In the genomic region with DNA sequence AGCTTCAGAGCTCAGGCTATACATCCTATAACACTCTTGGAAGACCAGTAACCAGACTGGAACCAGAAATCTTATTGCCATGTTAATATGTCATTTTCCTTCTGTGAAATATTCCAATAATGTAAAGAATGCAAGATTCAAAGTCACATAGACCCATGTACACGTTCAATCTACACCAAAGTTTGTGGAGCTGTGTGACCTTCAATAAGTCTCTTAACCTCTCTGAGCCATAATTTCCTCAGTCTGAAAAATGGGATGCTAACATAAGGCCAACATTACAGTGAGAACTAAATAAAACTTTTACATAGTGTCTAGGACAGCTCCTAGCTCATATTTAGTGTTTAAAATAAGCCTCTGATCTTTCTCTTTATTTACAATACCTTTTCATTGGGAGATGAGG, we compare ENCODE assay signal across 8 cellular contexts.
DNase-seq lines count a peak whose midpoint lies in the region; ATAC-seq and TF ChIP-seq lines count a peak whose summit lies in the region.

No MANE protein-coding gene starts in this region.

- H2AFZ ChIP-seq in mesenchymal stem cell (ENCODE audit: low read depth, low read length) = no peak overlapping the region

- H3K36me3 Mint-ChIP-seq in activated naive CD4-positive, alpha-beta T cell treated with anti-CD3 and anti-CD28 coated beads, Interleukin-2, amount 50 U/mL, for 24 hours = peaks cover 13% of the 10 kb centered on the region
- peaks cover 7% of the 10 kb centered on the region for H3K36me3 Mint-ChIP-seq in activated naive CD8-positive, alpha-beta T cell treated with anti-CD3 and anti-CD28 coated beads, Interleukin-2, amount 10 ng/mL, durations not matched to agents 7 days and 5 days

- H3K27me3 ChIP-seq in mesenchymal stem cell (ENCODE audit: control insufficient read depth in 1 of 2, insufficient read depth in 1 of 2, low read length in 2 of 2) = no peaks in the 10 kb centered on the region
- H3K27me3 ChIP-seq in tibial nerve = no peaks in the 10 kb centered on the region

- no peaks in the 10 kb centered on the region for H3K36me3 ChIP-seq in mesenchymal stem cell (ENCODE audit: control insufficient read depth in 1 of 2, insufficient read depth in 2 of 2, low read depth in 1 of 2, low read length in 2 of 2)
- H3K36me3 ChIP-seq in tibial nerve = no peaks in the 10 kb centered on the region

- no peak overlapping the region for H3K14ac ChIP-seq in mesenchymal stem cell (ENCODE audit: low read length in 2 of 2)

- H2BK12ac ChIP-seq in mesenchymal stem cell (ENCODE audit: low read length in 2 of 2) = peak overlapping the region in 1 of 2 experiments; percentile 94

- H3K9me3 ChIP-seq in mesenchymal stem cell (ENCODE audit: control insufficient read depth, low read length) = no peaks in the 10 kb centered on the region
- no peaks in the 10 kb centered on the region for H3K9me3 ChIP-seq in tibial nerve

- H3K9me3 Mint-ChIP-seq in activated naive CD4-positive, alpha-beta T cell treated with anti-CD3 and anti-CD28 coated beads, Interleukin-2, amount 50 U/mL, for 24 hours = peaks cover 5% of the 10 kb centered on the region
- H3K9me3 Mint-ChIP-seq in activated naive CD8-positive, alpha-beta T cell treated with anti-CD3 and anti-CD28 coated beads, Interleukin-2, amount 10 ng/mL, durations not matched to agents 7 days and 5 days = no peaks in the 10 kb centered on the region

- no peak overlapping the region for H4K91ac ChIP-seq in mesenchymal stem cell (ENCODE audit: low read length)

- TF ChIP-seq EP300 in tibial nerve (IDR thresholded peaks at IDR 0.05) = no peak

- no peak overlapping the region for H2AK5ac ChIP-seq in mesenchymal stem cell (ENCODE audit: low read length, severe bottlenecking)

- H2BK5ac ChIP-seq in mesenchymal stem cell (ENCODE audit: low read depth, low read length, poor library complexity, severe bottlenecking) = no peak overlapping the region

- H4K8ac ChIP-seq in mesenchymal stem cell (ENCODE audit: low read length) = no peak overlapping the region

- peak overlapping the region; percentile 98 for H3K27ac Mint-ChIP-seq in activated naive CD4-positive, alpha-beta T cell treated with anti-CD3 and anti-CD28 coated beads, Interleukin-2, amount 50 U/mL, for 24 hours
- H3K27ac Mint-ChIP-seq in activated naive CD8-positive, alpha-beta T cell treated with anti-CD3 and anti-CD28 coated beads, Interleukin-2, amount 10 ng/mL, durations not matched to agents 7 days and 5 days = no peak overlapping the region

- no peak overlapping the region for H3K18ac ChIP-seq in mesenchymal stem cell (ENCODE audit: low read depth in 1 of 2, low read length in 2 of 2)

- 0% methylated on average over 1 of the region's 1 CpG for WGBS in mesenchymal stem cell
- 47 to 55% methylated on average over 1 of the region's 1 CpG for WGBS in tibial nerve, 2 donors

- peaks cover 54% of the 10 kb centered on the region for H3K4me1 Mint-ChIP-seq in activated naive CD4-positive, alpha-beta T cell treated with anti-CD3 and anti-CD28 coated beads, Interleukin-2, amount 50 U/mL, for 24 hours
- H3K4me1 Mint-ChIP-seq in activated naive CD8-positive, alpha-beta T cell treated with anti-CD3 and anti-CD28 coated beads, Interleukin-2, amount 10 ng/mL, durations not matched to agents 7 days and 5 days = peaks cover 39% of the 10 kb centered on the region

- POLR2A ChIA-PET in activated naive CD8-positive, alpha-beta T cell treated with anti-CD3 and anti-CD28 coated beads, Interleukin-2, amount 10 ng/mL, durations not matched to agents 7 days and 5 days (lab: Charles Lee) = interaction anchor here (2.6 kb wide), 1 partner anchor 71 kb away, joined by 30 read pairs; a partner anchor contains a TSS

- no peaks in the 10 kb centered on the region for H3K79me1 ChIP-seq in mesenchymal stem cell (replicated peaks; ENCODE audit: low read length, poor library complexity, severe bottlenecking)

- TF ChIP-seq CTCF in tibial nerve (IDR thresholded peaks at IDR 0.05) = no peak

- no peak for DNase-seq in activated naive CD4-positive, alpha-beta T cell treated with Interleukin-2 at 50 U/mL for 16 hours
- no peak for DNase-seq in activated naive CD8-positive, alpha-beta T cell treated with anti-CD3 and anti-CD28 coated beads, Interleukin-2, amount 10 ng/mL, durations not matched to agents 7 days and 5 days
- DNase-seq in mesenchymal stem cell (no peak), tibial nerve (ENCODE audit: low spot score in 2 of 2) (no peak), DMS 273 (lab: John Stamatoyannopoulos, UW; ENCODE audit: unreplicated experiment) (no peak), AG08395 (ENCODE audit: low spot score) (no peak)

- no peak overlapping the region for H2BK120ac ChIP-seq in mesenchymal stem cell (ENCODE audit: low read depth, low read length)

- peak overlapping the region; percentile 82 for H3K9ac ChIP-seq in mesenchymal stem cell (ENCODE audit: low read length)

- H3K23ac ChIP-seq in mesenchymal stem cell (ENCODE audit: low read length in 2 of 2) = no peak overlapping the region

- no peak overlapping the region for H3K4me2 ChIP-seq in mesenchymal stem cell (ENCODE audit: low read length, poor library complexity, severe bottlenecking)

- TF ChIP-seq POLR2A in tibial nerve (IDR thresholded peaks at IDR 0.05) = no peak

- no peak overlapping the region for H2BK15ac ChIP-seq in mesenchymal stem cell (ENCODE audit: low read depth, poor library complexity, severe bottlenecking)

- no peak for ATAC-seq in activated naive CD8-positive, alpha-beta T cell treated with anti-CD3 and anti-CD28 coated beads, Interleukin-2, amount 10 ng/mL, durations not matched to agents 7 days and 5 days (ENCODE audit: low read depth)
- ATAC-seq in HG02798 (IDR thresholded peaks at IDR 0.05; ENCODE audit: poor library complexity, unreplicated experiment) = no peak

- H3K4me1 ChIP-seq in mesenchymal stem cell (ENCODE audit: control insufficient read depth, insufficient read depth, low read depth, low read length) (peaks cover 18% of the 10 kb centered on the region), tibial nerve (peaks cover 0 to 37% (median 21%) of the 10 kb centered on the region in 4 donors)

- no peak overlapping the region for H3K4ac ChIP-seq in mesenchymal stem cell (ENCODE audit: low read depth in 1 of 2, low read length in 2 of 2)

- H3K4me3 Mint-ChIP-seq in activated naive CD4-positive, alpha-beta T cell treated with anti-CD3 and anti-CD28 coated beads, Interleukin-2, amount 50 U/mL, for 24 hours = peak overlapping the region; percentile 89
- H3K4me3 Mint-ChIP-seq in activated naive CD8-positive, alpha-beta T cell treated with anti-CD3 and anti-CD28 coated beads, Interleukin-2, amount 10 ng/mL, durations not matched to agents 7 days and 5 days = peak overlapping the region; percentile 70

- H3K27ac ChIP-seq in mesenchymal stem cell (ENCODE audit: low read length, poor library complexity, severe bottlenecking) (peak overlapping the region; percentile 84), tibial nerve (peak overlapping the region; percentile 52 to 85 (median 62))

- peak overlapping the region in 1 of 2 experiments; percentile 22 for H3K4me3 ChIP-seq in mesenchymal stem cell (ENCODE audit: insufficient read depth in 1 of 2, low read depth in 1 of 2, low read length in 2 of 2)
- H3K4me3 ChIP-seq in tibial nerve = no peak overlapping the region

- no peaks in the 10 kb centered on the region for H3K27me3 Mint-ChIP-seq in activated naive CD4-positive, alpha-beta T cell treated with anti-CD3 and anti-CD28 coated beads, Interleukin-2, amount 50 U/mL, for 24 hours
- no peaks in the 10 kb centered on the region for H3K27me3 Mint-ChIP-seq in activated naive CD8-positive, alpha-beta T cell treated with anti-CD3 and anti-CD28 coated beads, Interleukin-2, amount 10 ng/mL, durations not matched to agents 7 days and 5 days
